In genomic region chr22:44109417-44109816, GRCh38 we compare ENCODE assay signal across 1 cellular context.
TF ChIP-seq lines count a peak whose summit lies in the region.

No MANE protein-coding gene starts in this region.

TF ChIP-seq in H1, 55 proteins besides CTCF, POLR2A, EP300 and RAD21 (continued from another document):
- TF ChIP-seq KDM5A (IDR thresholded peaks at IDR 0.05; ENCODE audit: low read length) = no peak
- no peak for TF ChIP-seq BACH1 (IDR thresholded peaks at IDR 0.05; ENCODE audit: low read length)
- TF ChIP-seq SIN3A (conservative IDR thresholded peaks at IDR 0.05 in 1 of 2, IDR thresholded peaks at IDR 0.05 in 1 of 2; ENCODE audit: low read depth in 1 of 2, low read length in 2 of 2) = no peak
- no peak for TF ChIP-seq USF2 (IDR thresholded peaks at IDR 0.05; ENCODE audit: low read length)
- no peak for TF ChIP-seq JUN (IDR thresholded peaks at IDR 0.05; ENCODE audit: low read depth, low read length)
- TF ChIP-seq CTBP2 (IDR thresholded peaks at IDR 0.05; ENCODE audit: borderline replicate concordance, insufficient read depth, insufficient read length, low read length) = no peak
- TF ChIP-seq TBP (IDR thresholded peaks at IDR 0.05; ENCODE audit: low read depth, low read length) = no peak
- TF ChIP-seq ASH2L (IDR thresholded peaks at IDR 0.05; ENCODE audit: low read length) = no peak
- TF ChIP-seq SRF (IDR thresholded peaks at IDR 0.05; ENCODE audit: low read depth, low read length) = no peak
- TF ChIP-seq EGR1 (IDR thresholded peaks at IDR 0.05; ENCODE audit: borderline replicate concordance, low read depth, low read length) = no peak
